ENCODE assay signal across 31 cellular contexts in the genomic region with DNA sequence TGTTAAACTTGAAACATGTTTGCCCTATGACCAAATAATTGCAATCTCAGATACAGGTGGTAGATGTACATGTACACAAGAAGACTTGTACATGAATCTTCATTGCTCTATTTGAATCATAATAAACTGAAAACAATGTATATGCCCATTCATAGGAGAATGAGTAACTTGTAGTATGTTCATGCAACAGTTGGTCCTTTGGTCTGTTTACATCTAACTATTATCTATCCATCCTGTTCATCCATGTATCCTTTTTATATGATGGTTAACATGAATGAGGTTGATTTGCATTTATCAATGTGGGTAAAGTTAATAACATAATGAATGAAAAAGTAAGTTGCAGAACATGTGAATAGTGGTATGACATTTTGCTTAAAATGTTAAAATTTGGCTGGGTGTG. TPM values are rescaled to one million over a fixed set of nuclear protein-coding genes. Genes with fewer than 3 reads are reported as not detected.
DNase-seq lines count a peak whose midpoint lies in the region; FAIRE-seq and TF ChIP-seq lines count a peak whose summit lies in the region.
"Had no signal": no experiment of that assay in that cellular context is flagged by ENCODE, and none has a peak within 500 bp of the region (broad histone marks: within the 10 kb centered on the region; RNA-seq: fewer than 3 reads in every experiment).

No MANE protein-coding gene starts in this region.

- H3K27ac ChIP-seq in HEK293 (ENCODE audit: extremely low read depth, low read depth, low read length), result no peak overlapping the region
- H3K27ac ChIP-seq: 22Rv1; A549; BLaER1; BLaER1 treated with 17β-estradiol and CSF1 and Interleukin-3, amounts not matched to agents 10 nM and 100 nM; C4-2B had no signal

- DNase-seq in GM12891 (ENCODE audit: insufficient read length, low spot score), result no peak
- DNase-seq in nucleus accumbens (lab: John Stamatoyannopoulos, UW), result no peak
- no peak for DNase-seq in D341Med (ENCODE audit: low spot score)
- DNase-seq: 8988T; ACHN; AML-193; BE2C; C1 segment of cervical spinal cord; Caco-2; Calu3; CD4-positive, alpha-beta memory T cell; CD4-positive, alpha-beta T cell; CD4-positive, CD25-positive, alpha-beta regulatory T cell; CD8-positive, alpha-beta memory T cell; CD8-positive, alpha-beta T cell; COR-L47; DMS 273 treated with DMSO at 0.1 percent for 48 hours; DMS153; DMS53; DMS79; DMS79 treated with DMSO at 0.1 percent for 48 hours; DND-41; EL had no signal

- no peak for TF ChIP-seq CTCF in HEK293 (tag by site-specific recombination; IDR thresholded peaks at IDR 0.05)

- CTCF ChIA-PET in HEK293 (lab: Yijun Ruan, JAX), result interaction anchor here (1.1 kb wide), 1 partner anchor 189 kb away, joined by 4 read pairs; no protein-coding TSS in a partner anchor

- no peak for TF ChIP-seq POLR2A in GM12891 (IDR thresholded peaks at IDR 0.05; ENCODE audit: low read depth, low read length)

- FAIRE-seq in GM12891 (lab: Jason Lieb, UNC), result peak; percentile 56
- FAIRE-seq: A204.1, A549, D721Med had no signal

- H3K4me3 ChIP-seq in HEK293 (ENCODE audit: low read depth, low read length), result no peak overlapping the region
- H3K4me3 ChIP-seq: A549; BLaER1; BLaER1 treated with 17β-estradiol and CSF1 and Interleukin-3, amounts not matched to agents 10 nM and 100 nM had no signal

- H3K36me3 ChIP-seq in HEK293 (ENCODE audit: control insufficient read depth in 2 of 2, insufficient read depth in 1 of 2, low read length in 2 of 2), result no peaks in the 10 kb centered on the region
- H3K36me3 ChIP-seq: BE2C; BLaER1; BLaER1 treated with 17β-estradiol and CSF1 and Interleukin-3, amounts not matched to agents 10 nM and 100 nM had no signal

- no peaks in the 10 kb centered on the region for H3K4me1 ChIP-seq in HEK293 (ENCODE audit: control insufficient read depth, insufficient read depth, low read length)
- H3K4me1 ChIP-seq: BE2C; BLaER1; BLaER1 treated with 17β-estradiol and CSF1 and Interleukin-3, amounts not matched to agents 10 nM and 100 nM; Caco-2 had no signal

- POLR2A ChIA-PET in HEK293 (lab: Yijun Ruan, JAX), result no interaction called here

- no peaks in the 10 kb centered on the region for H3K9me3 ChIP-seq in HEK293 (ENCODE audit: control insufficient read depth, insufficient read depth, low read depth, low read length)
- H3K9me3 ChIP-seq: A549, BE2C had no signal

TF ChIP-seq in GM12891, 5 proteins besides CTCF, POLR2A, EP300 and RAD21:
- TF ChIP-seq TAF1 (IDR thresholded peaks at IDR 0.05; ENCODE audit: low read depth, low read length) (no peak), PAX5 (IDR thresholded peaks at IDR 0.05; ENCODE audit: insufficient read depth, low read length, severe bottlenecking) (no peak), SPI1 (IDR thresholded peaks at IDR 0.05; ENCODE audit: low read depth, low read length) (no peak), POU2F2 (IDR thresholded peaks at IDR 0.05; ENCODE audit: low read depth, low read length) (no peak), POLR2AphosphoS5 (IDR thresholded peaks at IDR 0.05; ENCODE audit: low read depth, low read length) (no peak)

TF ChIP-seq in HEK293, 187 proteins besides CTCF, POLR2A, EP300 and RAD21:
- TF ChIP-seq ZNF24 (tag by site-specific recombination; IDR thresholded peaks at IDR 0.05) (no peak), SCRT2 (tag by site-specific recombination; IDR thresholded peaks at IDR 0.05) (peak; percentile 65), SCRT1 (tag by site-specific recombination; IDR thresholded peaks at IDR 0.05; ENCODE audit: borderline replicate concordance) (peak; percentile 56; the same call in 1 of the 2 replicates)

RNA-seq across cellular contexts. Expression of gene HSD17B6, which starts 37.1 kb away (rescaled TPM):
- 0.47 TPM for polyA plus RNA-seq in GM12891 (2012; ENCODE audit: low read depth, missing spikeins)

RNA-seq across cellular contexts. Expression of gene PRIM1, which starts 48.1 kb away (rescaled TPM):
- 27.6 TPM for polyA plus RNA-seq in GM12891 (2012; ENCODE audit: low read depth, missing spikeins)
